Comparison of ENCODE assay signal across 8 cellular contexts in genomic region chr10:120979435-120980315, GRCh38.
A peak's percentile ranks its signal among the peaks of the same experiment; 100 is the strongest.
DNase-seq lines count a peak whose midpoint lies in the region; ATAC-seq and TF ChIP-seq lines count a peak whose summit lies in the region.

No MANE protein-coding gene starts in this region.

- H3K4me3 ChIP-seq in osteoblast (ENCODE audit: insufficient read depth, low read length): no peak overlapping the region

- peaks cover 2% of the 10 kb centered on the region for H3K9me3 Mint-ChIP-seq in activated CD4-positive, alpha-beta T cell treated with anti-CD3 and anti-CD28 coated beads, Interleukin-2, amount 10 ng/mL, durations not matched to agents 7 days and 5 days
- no peaks in the 10 kb centered on the region for H3K9me3 Mint-ChIP-seq in T-helper 1 cell treated with Interleukin-12 subunit alpha and Interleukin-12 subunit beta and Interleukin-4 antibody, amounts not matched to agents 30 μg/mL and 1 μg/mL, for 36 hours

- POLR2A ChIA-PET in activated CD4-positive, alpha-beta T cell treated with anti-CD3 and anti-CD28 coated beads, Interleukin-2, amount 10 ng/mL, durations not matched to agents 7 days and 5 days (lab: Charles Lee): no interaction called here

- peaks cover 9% of the 10 kb centered on the region for H3K27me3 ChIP-seq in osteoblast (ENCODE audit: insufficient read depth, low read length)

- H3K4me3 Mint-ChIP-seq in activated CD4-positive, alpha-beta T cell treated with anti-CD3 and anti-CD28 coated beads, Interleukin-2, amount 10 ng/mL, durations not matched to agents 7 days and 5 days: no peak overlapping the region
- peak overlapping the region; percentile 50 for H3K4me3 Mint-ChIP-seq in T-helper 1 cell treated with Interleukin-12 subunit alpha and Interleukin-12 subunit beta and Interleukin-4 antibody, amounts not matched to agents 30 μg/mL and 1 μg/mL, for 36 hours

- H3K27me3 Mint-ChIP-seq in activated CD4-positive, alpha-beta T cell treated with anti-CD3 and anti-CD28 coated beads, Interleukin-2, amount 10 ng/mL, durations not matched to agents 7 days and 5 days: peaks cover 31% of the 10 kb centered on the region
- H3K27me3 Mint-ChIP-seq in T-helper 1 cell treated with Interleukin-12 subunit alpha and Interleukin-12 subunit beta and Interleukin-4 antibody, amounts not matched to agents 30 μg/mL and 1 μg/mL, for 36 hours (ENCODE audit: low read depth): peaks cover 28% of the 10 kb centered on the region

- no peaks in the 10 kb centered on the region for H3K4me1 ChIP-seq in osteoblast (ENCODE audit: insufficient read depth, low read length)

- TF ChIP-seq CTCF in osteoblast (IDR thresholded peaks at IDR 0.05; ENCODE audit: extremely low read depth, low read depth, low read length): no peak

- ATAC-seq in HG03521 (IDR thresholded peaks at IDR 0.05; ENCODE audit: unreplicated experiment): no peak

- peaks cover 3% of the 10 kb centered on the region for H3K36me3 Mint-ChIP-seq in activated CD4-positive, alpha-beta T cell treated with anti-CD3 and anti-CD28 coated beads, Interleukin-2, amount 10 ng/mL, durations not matched to agents 7 days and 5 days (ENCODE audit: low read depth)
- no peaks in the 10 kb centered on the region for H3K36me3 Mint-ChIP-seq in T-helper 1 cell treated with Interleukin-12 subunit alpha and Interleukin-12 subunit beta and Interleukin-4 antibody, amounts not matched to agents 30 μg/mL and 1 μg/mL, for 36 hours (ENCODE audit: low read depth)

- CTCF ChIA-PET in activated CD4-positive, alpha-beta T cell treated with anti-CD3 and anti-CD28 coated beads, Interleukin-2, amount 10 ng/mL, durations not matched to agents 7 days and 5 days (lab: Charles Lee): no interaction called here

- no peaks in the 10 kb centered on the region for H3K36me3 ChIP-seq in osteoblast (ENCODE audit: insufficient read depth, low read length)

- DNase-seq in activated CD4-positive, alpha-beta T cell treated with anti-CD3 and anti-CD28 coated beads, Interleukin-2, amount 10 ng/mL, durations not matched to agents 7 days and 5 days: peak; percentile 18
- no peak for DNase-seq in activated CD4-positive, alpha-beta T cell treated with anti-CD3 and anti-CD28 coated beads for 4 hours
- DNase-seq in germinal center (ENCODE audit: low spot score) (peak; percentile 24), osteoblast (ENCODE audit: insufficient read length, low spot score, missing footprints) (peak; percentile 71), NCI-H2107 (lab: John Stamatoyannopoulos, UW) (no peak), AML-193 (lab: John Stamatoyannopoulos, UW) (no peak)

- no peaks in the 10 kb centered on the region for H3K9me3 ChIP-seq in osteoblast (ENCODE audit: low read depth, low read length)

- no peak overlapping the region for H3K27ac Mint-ChIP-seq in activated CD4-positive, alpha-beta T cell treated with anti-CD3 and anti-CD28 coated beads, Interleukin-2, amount 10 ng/mL, durations not matched to agents 7 days and 5 days
- no peak overlapping the region for H3K27ac Mint-ChIP-seq in T-helper 1 cell treated with Interleukin-12 subunit alpha and Interleukin-12 subunit beta and Interleukin-4 antibody, amounts not matched to agents 30 μg/mL and 1 μg/mL, for 36 hours

- H2AFZ ChIP-seq in osteoblast (ENCODE audit: low read length): no peak overlapping the region

- H3K4me2 ChIP-seq in osteoblast (ENCODE audit: insufficient read depth, low read length): peak overlapping the region; percentile 28

- no peaks in the 10 kb centered on the region for H3K79me2 ChIP-seq in osteoblast (ENCODE audit: insufficient read depth, low read length)

- H4K20me1 ChIP-seq in osteoblast (ENCODE audit: insufficient read depth, low read length): no peaks in the 10 kb centered on the region

- H3K4me1 Mint-ChIP-seq in activated CD4-positive, alpha-beta T cell treated with anti-CD3 and anti-CD28 coated beads, Interleukin-2, amount 10 ng/mL, durations not matched to agents 7 days and 5 days: no peaks in the 10 kb centered on the region
- peaks cover 1% of the 10 kb centered on the region for H3K4me1 Mint-ChIP-seq in T-helper 1 cell treated with Interleukin-12 subunit alpha and Interleukin-12 subunit beta and Interleukin-4 antibody, amounts not matched to agents 30 μg/mL and 1 μg/mL, for 36 hours (ENCODE audit: low read depth)

- H3K27ac ChIP-seq in osteoblast (ENCODE audit: low read depth, low read length): no peak overlapping the region

Comparison
In these comparisons a context has a peak if more than half of its experiments do, and no peak if none do; other contexts are left out.
1. DNase-seq: peak in activated CD4-positive, alpha-beta T cell treated with anti-CD3 and anti-CD28 coated beads, Interleukin-2, amount 10 ng/mL, durations not matched to agents 7 days and 5 days (single experiment), germinal center (single experiment) and osteoblast (single experiment); none in activated CD4-positive, alpha-beta T cell treated with anti-CD3 and anti-CD28 coated beads for 4 hours (0 of 2), NCI-H2107 (single experiment) and AML-193 (0 of 2).